In genomic region chr17:10032142-10032541, GRCh38 we compare ENCODE assay signal across 34 cellular contexts.
DNase-seq lines count a peak whose midpoint lies in the region; ATAC-seq and TF ChIP-seq lines count a peak whose summit lies in the region.
"Had no signal": no experiment of that assay in that cellular context is flagged by ENCODE, and none has a peak within 500 bp of the region (broad histone marks: within the 10 kb centered on the region; RNA-seq: fewer than 3 reads in every experiment).

No MANE protein-coding gene starts in this region.

- peaks cover 0 to 4% (median 0%) of the 10 kb centered on the region in 5 donors for H3K27me3 Mint-ChIP-seq in naive thymus-derived CD4-positive, alpha-beta T cell
- H3K27me3 Mint-ChIP-seq: activated T-cell treated with anti-CD3 and anti-CD28 coated beads, Interleukin-2, amount 50 U/mL, for 24 hours; naive B cell had no signal

- no peak for TF ChIP-seq POLR2A in heart left ventricle (IDR thresholded peaks at IDR 0.05)
- no peak for TF ChIP-seq POLR2A in tibial nerve (IDR thresholded peaks at IDR 0.05)

- no peaks in the 10 kb centered on the region for H3K9me3 ChIP-seq in heart right ventricle
- no peaks in the 10 kb centered on the region for H3K9me3 ChIP-seq in heart left ventricle
- no peaks in the 10 kb centered on the region for H3K9me3 ChIP-seq in tibial nerve
- H3K9me3 ChIP-seq in naive thymus-derived CD4-positive, alpha-beta T cell (ENCODE audit: control insufficient read depth in 2 of 3, low read length in 3 of 3) = no peaks in the 10 kb centered on the region
- H3K9me3 ChIP-seq: BE2C, Caco-2 had no signal

- H3K27me3 ChIP-seq in heart right ventricle = no peaks in the 10 kb centered on the region
- H3K27me3 ChIP-seq in heart left ventricle = no peaks in the 10 kb centered on the region
- H3K27me3 ChIP-seq in tibial nerve = no peaks in the 10 kb centered on the region
- no peaks in the 10 kb centered on the region for H3K27me3 ChIP-seq in naive thymus-derived CD4-positive, alpha-beta T cell (ENCODE audit: control insufficient read depth in 2 of 2, insufficient read depth in 2 of 2, low read length in 2 of 2)
- H3K27me3 ChIP-seq: BE2C had no signal

- POLR2A ChIA-PET in naive thymus-derived CD4-positive, alpha-beta T cell (lab: Charles Lee) = no interaction called here

- no peak overlapping the region for H3K4me3 Mint-ChIP-seq in naive thymus-derived CD4-positive, alpha-beta T cell
- H3K4me3 Mint-ChIP-seq: activated T-cell treated with anti-CD3 and anti-CD28 coated beads, Interleukin-2, amount 50 U/mL, for 24 hours; brain had no signal

- CTCF ChIA-PET in naive thymus-derived CD4-positive, alpha-beta T cell (lab: Charles Lee) = no interaction called here

- DNase-seq in heart right ventricle (no peak), heart left ventricle (no peak), RPMI7951 (ENCODE audit: low read depth) (peak; percentile 14), kidney tubule cell (ENCODE audit: low spot score) (peak; percentile 58), tibial nerve (ENCODE audit: low spot score in 2 of 2) (no peak), NCI-H2196 treated with DMSO at 0.1 percent for 48 hours (lab: John Stamatoyannopoulos, UW; ENCODE audit: unreplicated experiment) (no peak)
- no peak for DNase-seq in activated naive CD4-positive, alpha-beta T cell treated with Interleukin-2 at 50 U/mL for 16 hours
- DNase-seq in naive thymus-derived CD4-positive, alpha-beta T cell = no peak
- DNase-seq: activated CD4-positive, alpha-beta T cell treated with anti-CD3 and anti-CD28 coated beads for 48 hours; activated CD8-positive, alpha-beta memory T cell treated with anti-CD3 and anti-CD28 coated beads for 24 hours; activated gamma-delta T cell treated with Interleukin-2 at 50 U/mL for 16 hours; activated T-cell treated with anti-CD3 and anti-CD28 coated beads, Interleukin-2, amount 50 U/mL, for 24 hours; BE2C; Caco-2; DMS79; effector CD8-positive, alpha-beta T cell; GF-D8; glutamatergic neuron; HCEC 1CT; kidney glomerular epithelial cell; naive B cell; NCI-H1105 treated with DMSO at 0.1 percent for 48 hours; NCI-H1930; NCI-H526 treated with DMSO at 0.1 percent for 48 hours; PC-9; retina; SHP77 treated with DMSO at 0.1 percent for 48 hours; stimulated activated CD4-positive, alpha-beta T cell treated with anti-CD3 and anti-CD28 coated beads, Interleukin-12 subunit alpha, Interleukin-12 subunit beta, amount 100 ng/mL, for 4 hours; stimulated activated CD4-positive, alpha-beta T cell treated with anti-CD3 and anti-CD28 coated beads, Interleukin-4, amount 100 ng/mL, for 1 hour had no signal

- peaks cover 0 to 2% (median 0%) of the 10 kb centered on the region in 11 donors for H3K9me3 Mint-ChIP-seq in naive thymus-derived CD4-positive, alpha-beta T cell
- H3K9me3 Mint-ChIP-seq: activated T-cell treated with anti-CD3 and anti-CD28 coated beads, Interleukin-2, amount 50 U/mL, for 24 hours; naive B cell had no signal

- H3K4me1 ChIP-seq in heart right ventricle = peaks cover 0 to 84% (median 5%) of the 10 kb centered on the region in 9 donors
- H3K4me1 ChIP-seq in heart left ventricle = peaks cover 0 to 86% (median 12%) of the 10 kb centered on the region in 12 donors
- peaks cover 0 to 90% (median 30%) of the 10 kb centered on the region in 4 donors for H3K4me1 ChIP-seq in tibial nerve
- H3K4me1 ChIP-seq in naive thymus-derived CD4-positive, alpha-beta T cell (ENCODE audit: control insufficient read depth in 2 of 2, insufficient read depth in 2 of 2, low read length in 2 of 2) = no peaks in the 10 kb centered on the region
- H3K4me1 ChIP-seq: BE2C, Caco-2 had no signal

- H3K4me3 ChIP-seq in heart right ventricle = peak overlapping the region in 5 of 10 donors; percentile 17 to 56 (median 51)
- H3K4me3 ChIP-seq in heart left ventricle = peak overlapping the region in 6 of 12 donors; percentile 46 to 62 (median 55)
- peak overlapping the region in 1 of 4 donors; percentile 59 for H3K4me3 ChIP-seq in tibial nerve
- no peak overlapping the region for H3K4me3 ChIP-seq in naive thymus-derived CD4-positive, alpha-beta T cell (ENCODE audit: low read length)
- H3K4me3 ChIP-seq: K562, PC-9 had no signal

- peak overlapping the region in 6 of 10 donors; percentile 33 to 87 (median 86) for H3K27ac ChIP-seq in heart right ventricle
- H3K27ac ChIP-seq in heart left ventricle = peak overlapping the region in 4 of 12 donors; percentile 35 to 94 (median 90)
- H3K27ac ChIP-seq in tibial nerve = peak overlapping the region; percentile 83 to 97 (median 88)
- no peak overlapping the region for H3K27ac ChIP-seq in naive thymus-derived CD4-positive, alpha-beta T cell (ENCODE audit: low read depth, low read length)
- H3K27ac ChIP-seq: 22Rv1, epithelial cell of prostate, PC-9, VCaP had no signal

- TF ChIP-seq CTCF in heart right ventricle (IDR thresholded peaks at IDR 0.05) (no peak), heart left ventricle (IDR thresholded peaks at IDR 0.05) (no peak), tibial nerve (IDR thresholded peaks at IDR 0.05) (no peak)

- no peak for TF ChIP-seq EP300 in tibial nerve (IDR thresholded peaks at IDR 0.05)

- intact Hi-C loops in heart right ventricle (cut with DNase I) = no loop called here
- intact Hi-C loops in heart left ventricle (cut with DNase I) = no loop called here
- intact Hi-C loops in naive thymus-derived CD4-positive, alpha-beta T cell (cut with micrococcal nuclease) = no loop called here

- H3K36me3 ChIP-seq in heart right ventricle = peaks cover 0 to 13% (median 0%) of the 10 kb centered on the region in 9 donors
- peaks cover 0 to 9% (median 0%) of the 10 kb centered on the region in 9 donors for H3K36me3 ChIP-seq in heart left ventricle
- H3K36me3 ChIP-seq in tibial nerve = peaks cover 0 to 7% (median 0%) of the 10 kb centered on the region in 3 donors
- no peaks in the 10 kb centered on the region for H3K36me3 ChIP-seq in naive thymus-derived CD4-positive, alpha-beta T cell (ENCODE audit: control insufficient read depth in 2 of 3, insufficient read depth in 3 of 3, low read length in 3 of 3)
- H3K36me3 ChIP-seq: BE2C had no signal

- H3K4me1 Mint-ChIP-seq in naive thymus-derived CD4-positive, alpha-beta T cell = peaks cover 0 to 13% (median 0%) of the 10 kb centered on the region in 7 donors

- H3K36me3 Mint-ChIP-seq in naive thymus-derived CD4-positive, alpha-beta T cell = no peaks in the 10 kb centered on the region
- H3K36me3 Mint-ChIP-seq: brain, naive B cell had no signal

- ATAC-seq in heart right ventricle (no peak), heart left ventricle (no peak)
- ATAC-seq in naive thymus-derived CD4-positive, alpha-beta T cell = no peak
- ATAC-seq: K562 had no signal

- WGBS in heart right ventricle, 2 donors = 36 to 46% methylated on average over 2 of the region's 2 CpGs
- 40 to 64% (median 44%) methylated on average over 2 of the region's 2 CpGs for WGBS in heart left ventricle, 4 donors
- 32 to 42% methylated on average over 2 of the region's 2 CpGs for WGBS in tibial nerve, 2 donors

- no peak overlapping the region for H3K27ac Mint-ChIP-seq in naive thymus-derived CD4-positive, alpha-beta T cell
- H3K27ac Mint-ChIP-seq: activated T-cell treated with anti-CD3 and anti-CD28 coated beads, Interleukin-2, amount 50 U/mL, for 24 hours; brain had no signal

Comparison
In these comparisons a context has a peak if more than half of its experiments do, and no peak if none do; other contexts are left out.
1. DNase-seq: peak in RPMI7951 (single experiment) and kidney tubule cell (single experiment); none in heart right ventricle (0 of 2), heart left ventricle (0 of 5), tibial nerve (0 of 2), activated naive CD4-positive, alpha-beta T cell treated with Interleukin-2 at 50 U/mL for 16 hours (single experiment), NCI-H2196 treated with DMSO at 0.1 percent for 48 hours (single experiment) and naive thymus-derived CD4-positive, alpha-beta T cell (0 of 9).